In the genomic region with DNA sequence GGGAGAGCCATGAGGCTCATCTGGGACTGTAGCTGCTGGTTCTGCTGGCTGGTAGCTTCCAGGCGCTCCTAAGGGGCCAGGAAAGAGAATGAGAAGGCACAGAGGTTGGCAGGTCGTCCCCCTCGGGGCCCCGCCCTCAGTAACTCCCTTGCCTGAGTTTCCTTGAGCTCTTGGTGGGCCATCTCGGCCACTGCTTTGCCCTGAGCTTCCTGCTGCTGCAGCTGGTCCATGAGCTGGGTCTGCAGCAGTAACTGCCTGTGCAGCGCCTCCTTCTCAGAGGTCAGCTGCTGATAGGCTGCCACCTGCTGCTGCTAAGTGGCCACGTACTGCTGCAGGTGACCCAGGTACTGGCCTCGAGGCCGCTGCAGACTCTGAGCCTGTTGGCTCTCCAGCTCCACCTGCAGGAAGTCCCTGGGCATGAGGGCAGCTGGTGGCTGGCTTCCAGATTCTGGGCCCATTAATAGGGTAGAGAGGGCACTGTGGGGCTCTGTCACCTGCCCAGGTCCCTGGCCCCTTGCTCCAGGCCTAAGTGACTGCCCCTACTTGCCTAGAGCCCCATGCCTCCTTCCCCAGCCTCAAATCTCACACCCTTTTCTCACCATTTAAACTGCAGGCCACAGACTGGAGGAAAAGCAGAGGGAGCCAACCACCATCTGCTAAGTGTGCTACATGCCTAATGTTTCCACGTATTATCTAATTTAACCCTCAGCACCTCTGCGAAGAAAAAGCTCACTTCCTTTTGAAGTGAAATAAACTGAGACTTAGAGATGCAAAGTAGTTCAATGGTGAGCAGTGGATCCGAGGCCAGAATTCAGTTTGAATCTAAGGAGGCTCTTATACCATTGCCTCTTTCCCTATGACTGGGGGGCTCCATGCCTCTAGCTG, we compare ENCODE assay signal across 8 cellular contexts. TPM values are rescaled to one million over a fixed set of nuclear protein-coding genes. Genes with fewer than 3 reads are reported as not detected.
DNase-seq lines count a peak whose midpoint lies in the region; ATAC-seq and TF ChIP-seq lines count a peak whose summit lies in the region.

No MANE protein-coding gene starts in this region.

- H3K9me3 ChIP-seq in OCI-LY1 (ENCODE audit: low read length): no peaks in the 10 kb centered on the region

- no peak overlapping the region for H3K4me3 Mint-ChIP-seq in activated T-helper 1 cell treated with anti-CD3 and anti-CD28 coated beads, Interleukin-12 subunit alpha, Interleukin-12 subunit beta, Interleukin-2, Interleukin-4 antibody, amounts not matched to agents 30 ng/mL and 10 ng/mL and 1 ng/mL, durations not matched to agents 14 hours and 24 hours and 36 hours

- ATAC-seq in HG02759 (IDR thresholded peaks at IDR 0.05; ENCODE audit: unreplicated experiment): peak; percentile 50
- ATAC-seq in HG03460 (IDR thresholded peaks at IDR 0.05; ENCODE audit: unreplicated experiment): no peak

- no peaks in the 10 kb centered on the region for H3K36me3 Mint-ChIP-seq in activated T-helper 1 cell treated with anti-CD3 and anti-CD28 coated beads, Interleukin-12 subunit alpha, Interleukin-12 subunit beta, Interleukin-2, Interleukin-4 antibody, amounts not matched to agents 30 ng/mL and 10 ng/mL and 1 ng/mL, durations not matched to agents 14 hours and 24 hours and 36 hours (ENCODE audit: low read depth)

- no peaks in the 10 kb centered on the region for H3K9me2 ChIP-seq in OCI-LY1 (ENCODE audit: low read depth, low read length)

- H3K4me3 ChIP-seq in OCI-LY1 (ENCODE audit: low read depth, low read length, poor library complexity, severe bottlenecking): no peak overlapping the region

- H3K9ac ChIP-seq in OCI-LY1 (ENCODE audit: low read length): no peak overlapping the region

- H3K27me3 ChIP-seq in OCI-LY1 (ENCODE audit: insufficient read depth, low read length): no peaks in the 10 kb centered on the region

- no peaks in the 10 kb centered on the region for H3K4me1 ChIP-seq in OCI-LY1 (ENCODE audit: insufficient read depth, low read length, severe bottlenecking)

- no peaks in the 10 kb centered on the region for H4K20me1 ChIP-seq in OCI-LY1 (ENCODE audit: insufficient read depth, low read length)

- H3K27me3 Mint-ChIP-seq in activated T-helper 1 cell treated with anti-CD3 and anti-CD28 coated beads, Interleukin-12 subunit alpha, Interleukin-12 subunit beta, Interleukin-2, Interleukin-4 antibody, amounts not matched to agents 30 ng/mL and 10 ng/mL and 1 ng/mL, durations not matched to agents 14 hours and 24 hours and 36 hours (ENCODE audit: insufficient read depth): peaks cover 4% of the 10 kb centered on the region

- peak; percentile 88 for DNase-seq in COLO668 (lab: John Stamatoyannopoulos, UW; ENCODE audit: unreplicated experiment)
- peak; percentile 41 for DNase-seq in activated T-helper 1 cell treated with anti-CD3 and anti-CD28 coated beads, Interleukin-12 subunit alpha, Interleukin-12 subunit beta, Interleukin-2, Interleukin-4 antibody, amounts not matched to agents 30 ng/mL and 10 ng/mL and 1 ng/mL, durations not matched to agents 14 hours and 24 hours and 36 hours (ENCODE audit: low spot score)
- DNase-seq in head of caudate nucleus: peak in 36 of 42 donors; percentile 6 to 70 (median 38)
- peak; percentile 40 for DNase-seq in retina
- DNase-seq in NCI-H524 treated with DMSO at 0.1 percent for 48 hours (lab: John Stamatoyannopoulos, UW): no peak

- intact Hi-C loops in activated T-helper 1 cell treated with anti-CD3 and anti-CD28 coated beads, Interleukin-12 subunit alpha, Interleukin-12 subunit beta, Interleukin-2, Interleukin-4 antibody, amounts not matched to agents 30 ng/mL and 10 ng/mL and 1 ng/mL, durations not matched to agents 14 hours and 24 hours and 36 hours (cut with micrococcal nuclease): loop anchor here (1.0 kb wide), 1 partner anchor 77 kb away; no protein-coding TSS in a partner anchor
- intact Hi-C loops in head of caudate nucleus (cut with DNase I): no loop called here

- no peaks in the 10 kb centered on the region for H3K36me3 ChIP-seq in OCI-LY1 (ENCODE audit: insufficient read depth, low read length)

- no peaks in the 10 kb centered on the region for H3K9me3 Mint-ChIP-seq in activated T-helper 1 cell treated with anti-CD3 and anti-CD28 coated beads, Interleukin-12 subunit alpha, Interleukin-12 subunit beta, Interleukin-2, Interleukin-4 antibody, amounts not matched to agents 30 ng/mL and 10 ng/mL and 1 ng/mL, durations not matched to agents 14 hours and 24 hours and 36 hours

- no peaks in the 10 kb centered on the region for H3K79me2 ChIP-seq in OCI-LY1 (ENCODE audit: insufficient read depth, low read length)

- H3K27ac Mint-ChIP-seq in activated T-helper 1 cell treated with anti-CD3 and anti-CD28 coated beads, Interleukin-12 subunit alpha, Interleukin-12 subunit beta, Interleukin-2, Interleukin-4 antibody, amounts not matched to agents 30 ng/mL and 10 ng/mL and 1 ng/mL, durations not matched to agents 14 hours and 24 hours and 36 hours: no peak overlapping the region

- peak; percentile 71 for TF ChIP-seq CTCF in OCI-LY1 (IDR thresholded peaks at IDR 0.05; ENCODE audit: low read length)

- peaks cover 5% of the 10 kb centered on the region for H3K4me1 Mint-ChIP-seq in activated T-helper 1 cell treated with anti-CD3 and anti-CD28 coated beads, Interleukin-12 subunit alpha, Interleukin-12 subunit beta, Interleukin-2, Interleukin-4 antibody, amounts not matched to agents 30 ng/mL and 10 ng/mL and 1 ng/mL, durations not matched to agents 14 hours and 24 hours and 36 hours (ENCODE audit: low read depth)

- H3K27ac ChIP-seq in OCI-LY1 (ENCODE audit: low read depth, low read length, poor library complexity, severe bottlenecking): no peak overlapping the region

- H3K4me2 ChIP-seq in OCI-LY1 (ENCODE audit: low read length): no peak overlapping the region

- no peak overlapping the region for H2AFZ ChIP-seq in OCI-LY1 (ENCODE audit: low read length)

- no peaks in the 10 kb centered on the region for H3F3A ChIP-seq in OCI-LY1 (ENCODE audit: insufficient read depth, low read length)

RNA-seq across cellular contexts. Expression of a gene that starts 10.8 kb away (rescaled TPM):
- total RNA-seq in activated T-helper 1 cell treated with anti-CD3 and anti-CD28 coated beads, Interleukin-12 subunit alpha, Interleukin-12 subunit beta, Interleukin-2, Interleukin-4 antibody, amounts not matched to agents 30 ng/mL and 10 ng/mL and 1 ng/mL, durations not matched to agents 14 hours and 24 hours and 36 hours: 20.8 and 20.9 TPM in 2 replicates

RNA-seq across cellular contexts. Expression of a gene that starts 38.8 kb away (rescaled TPM):
- total RNA-seq in activated T-helper 1 cell treated with anti-CD3 and anti-CD28 coated beads, Interleukin-12 subunit alpha, Interleukin-12 subunit beta, Interleukin-2, Interleukin-4 antibody, amounts not matched to agents 30 ng/mL and 10 ng/mL and 1 ng/mL, durations not matched to agents 14 hours and 24 hours and 36 hours: 78.4 and 86.0 TPM in 2 replicates
